In genomic region chr9:72365525-72366256, GRCh38 we compare ENCODE assay signal across 1 cellular context.
TF ChIP-seq lines count a peak whose summit lies in the region.

No MANE protein-coding gene starts in this region.

TF ChIP-seq in K562, 482 proteins besides CTCF, POLR2A, EP300 and RAD21 (continued from another document and continues in another):
- no peak for TF ChIP-seq UBTF (IDR thresholded peaks at IDR 0.05; ENCODE audit: borderline replicate concordance in 1 of 2, low read depth in 2 of 2, low read length in 2 of 2)
- TF ChIP-seq, protein P1, sequence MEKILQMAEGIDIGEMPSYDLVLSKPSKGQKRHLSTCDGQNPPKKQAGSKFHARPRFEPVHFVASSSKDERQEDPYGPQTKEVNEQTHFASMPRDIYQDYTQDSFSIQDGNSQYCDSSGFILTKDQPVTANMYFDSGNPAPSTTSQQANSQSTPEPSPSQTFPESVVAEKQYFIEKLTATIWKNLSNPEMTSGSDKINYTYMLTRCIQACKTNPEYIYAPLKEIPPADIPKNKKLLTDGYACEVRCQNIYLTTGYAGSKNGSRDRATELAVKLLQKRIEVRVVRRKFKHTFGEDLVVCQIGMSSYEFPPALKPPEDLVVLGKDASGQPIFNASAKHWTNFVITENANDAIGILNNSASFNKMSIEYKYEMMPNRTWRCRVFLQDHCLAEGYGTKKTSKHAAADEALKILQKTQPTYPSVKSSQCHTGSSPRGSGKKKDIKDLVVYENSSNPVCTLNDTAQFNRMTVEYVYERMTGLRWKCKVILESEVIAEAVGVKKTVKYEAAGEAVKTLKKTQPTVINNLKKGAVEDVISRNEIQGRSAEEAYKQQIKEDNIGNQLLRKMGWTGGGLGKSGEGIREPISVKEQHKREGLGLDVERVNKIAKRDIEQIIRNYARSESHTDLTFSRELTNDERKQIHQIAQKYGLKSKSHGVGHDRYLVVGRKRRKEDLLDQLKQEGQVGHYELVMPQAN (IDR thresholded peaks at IDR 0.05; ENCODE audit: borderline replicate concordance), result no peak
- no peak for TF ChIP-seq HDAC8 (tag; IDR thresholded peaks at IDR 0.05)
- TF ChIP-seq TRIM24 (IDR thresholded peaks at IDR 0.05), result no peak
- TF ChIP-seq, protein P2, sequence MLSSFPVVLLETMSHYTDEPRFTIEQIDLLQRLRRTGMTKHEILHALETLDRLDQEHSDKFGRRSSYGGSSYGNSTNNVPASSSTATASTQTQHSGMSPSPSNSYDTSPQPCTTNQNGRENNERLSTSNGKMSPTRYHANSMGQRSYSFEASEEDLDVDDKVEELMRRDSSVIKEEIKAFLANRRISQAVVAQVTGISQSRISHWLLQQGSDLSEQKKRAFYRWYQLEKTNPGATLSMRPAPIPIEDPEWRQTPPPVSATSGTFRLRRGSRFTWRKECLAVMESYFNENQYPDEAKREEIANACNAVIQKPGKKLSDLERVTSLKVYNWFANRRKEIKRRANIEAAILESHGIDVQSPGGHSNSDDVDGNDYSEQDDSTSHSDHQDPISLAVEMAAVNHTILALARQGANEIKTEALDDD (IDR thresholded peaks at IDR 0.05), result no peak
- no peak for TF ChIP-seq PHF21A (IDR thresholded peaks at IDR 0.05; ENCODE audit: borderline replicate concordance, low read depth)
- TF ChIP-seq ZBED1 (IDR thresholded peaks at IDR 0.05), result no peak
- TF ChIP-seq L3MBTL2 (IDR thresholded peaks at IDR 0.05), result peak; percentile 93
- TF ChIP-seq RBM34 (IDR thresholded peaks at IDR 0.05; ENCODE audit: borderline replicate concordance, insufficient read depth, low read length), result no peak
- TF ChIP-seq GATAD2B (IDR thresholded peaks at IDR 0.05; ENCODE audit: borderline replicate concordance), result no peak
- TF ChIP-seq TFE3 (CRISPR knock-in tag; IDR thresholded peaks at IDR 0.05), result no peak
- TF ChIP-seq CEBPG (CRISPR knock-in tag; IDR thresholded peaks at IDR 0.05), result no peak
- no peak for TF ChIP-seq CEBPG (tag; conservative IDR thresholded peaks at IDR 0.05 in 1 of 2, IDR thresholded peaks at IDR 0.05 in 1 of 2)
- TF ChIP-seq MYNN (IDR thresholded peaks at IDR 0.05), result no peak
- TF ChIP-seq MYNN (CRISPR knock-in tag; IDR thresholded peaks at IDR 0.05), result no peak
- no peak for TF ChIP-seq LCOR (CRISPR knock-in tag; IDR thresholded peaks at IDR 0.05)
- TF ChIP-seq ZNF232 (CRISPR knock-in tag; IDR thresholded peaks at IDR 0.05), result no peak
- TF ChIP-seq, protein P3, sequence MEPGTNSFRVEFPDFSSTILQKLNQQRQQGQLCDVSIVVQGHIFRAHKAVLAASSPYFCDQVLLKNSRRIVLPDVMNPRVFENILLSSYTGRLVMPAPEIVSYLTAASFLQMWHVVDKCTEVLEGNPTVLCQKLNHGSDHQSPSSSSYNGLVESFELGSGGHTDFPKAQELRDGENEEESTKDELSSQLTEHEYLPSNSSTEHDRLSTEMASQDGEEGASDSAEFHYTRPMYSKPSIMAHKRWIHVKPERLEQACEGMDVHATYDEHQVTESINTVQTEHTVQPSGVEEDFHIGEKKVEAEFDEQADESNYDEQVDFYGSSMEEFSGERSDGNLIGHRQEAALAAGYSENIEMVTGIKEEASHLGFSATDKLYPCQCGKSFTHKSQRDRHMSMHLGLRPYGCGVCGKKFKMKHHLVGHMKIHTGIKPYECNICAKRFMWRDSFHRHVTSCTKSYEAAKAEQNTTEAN (CRISPR knock-in tag; IDR thresholded peaks at IDR 0.05), result no peak
- no peak for TF ChIP-seq CBFA2T3 (IDR thresholded peaks at IDR 0.05)
- TF ChIP-seq SMARCA4 (IDR thresholded peaks at IDR 0.05), result no peak
- no peak for TF ChIP-seq JUN (IDR thresholded peaks at IDR 0.05; ENCODE audit: borderline replicate concordance, low read depth, low read length)
- TF ChIP-seq JUN (CRISPR knock-in tag; IDR thresholded peaks at IDR 0.05; ENCODE audit: borderline replicate concordance), result no peak
- TF ChIP-seq, protein P4, sequence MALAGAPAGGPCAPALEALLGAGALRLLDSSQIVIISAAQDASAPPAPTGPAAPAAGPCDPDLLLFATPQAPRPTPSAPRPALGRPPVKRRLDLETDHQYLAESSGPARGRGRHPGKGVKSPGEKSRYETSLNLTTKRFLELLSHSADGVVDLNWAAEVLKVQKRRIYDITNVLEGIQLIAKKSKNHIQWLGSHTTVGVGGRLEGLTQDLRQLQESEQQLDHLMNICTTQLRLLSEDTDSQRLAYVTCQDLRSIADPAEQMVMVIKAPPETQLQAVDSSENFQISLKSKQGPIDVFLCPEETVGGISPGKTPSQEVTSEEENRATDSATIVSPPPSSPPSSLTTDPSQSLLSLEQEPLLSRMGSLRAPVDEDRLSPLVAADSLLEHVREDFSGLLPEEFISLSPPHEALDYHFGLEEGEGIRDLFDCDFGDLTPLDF (CRISPR knock-in tag; IDR thresholded peaks at IDR 0.05), result no peak
- TF ChIP-seq ZC3H4 (CRISPR knock-in tag; IDR thresholded peaks at IDR 0.05; ENCODE audit: borderline replicate concordance), result peak; percentile 74; the same call in 1 of the 2 replicates
- TF ChIP-seq MAFG (tag; conservative IDR thresholded peaks at IDR 0.05), result no peak
- TF ChIP-seq CTCFL (IDR thresholded peaks at IDR 0.05; ENCODE audit: borderline replicate concordance, insufficient read depth, low read depth, low read length, poor library complexity, severe bottlenecking), result no peak
- no peak for TF ChIP-seq ZNF274 (IDR thresholded peaks at IDR 0.05; ENCODE audit: borderline replicate concordance, low read depth, low read length)
- TF ChIP-seq GTF2A2 (tag; IDR thresholded peaks at IDR 0.05), result no peak
- TF ChIP-seq TAL1 (IDR thresholded peaks at IDR 0.05), result no peak
- TF ChIP-seq CBFA2T2 (conservative IDR thresholded peaks at IDR 0.05), result no peak
- no peak for TF ChIP-seq SRF (CRISPR knock-in tag; IDR thresholded peaks at IDR 0.05)
- TF ChIP-seq POLR2AphosphoS2 (IDR thresholded peaks at IDR 0.05; ENCODE audit: low read length), result no peak
- TF ChIP-seq ZBTB26 (CRISPR knock-in tag; IDR thresholded peaks at IDR 0.05), result no peak
- TF ChIP-seq ZNF561 (CRISPR knock-in tag; conservative IDR thresholded peaks at IDR 0.05), result no peak
- no peak for TF ChIP-seq ZNF449 (CRISPR knock-in tag; IDR thresholded peaks at IDR 0.05)
- no peak for TF ChIP-seq JUNB (CRISPR knock-in tag; conservative IDR thresholded peaks at IDR 0.05)
- TF ChIP-seq, protein P5, sequence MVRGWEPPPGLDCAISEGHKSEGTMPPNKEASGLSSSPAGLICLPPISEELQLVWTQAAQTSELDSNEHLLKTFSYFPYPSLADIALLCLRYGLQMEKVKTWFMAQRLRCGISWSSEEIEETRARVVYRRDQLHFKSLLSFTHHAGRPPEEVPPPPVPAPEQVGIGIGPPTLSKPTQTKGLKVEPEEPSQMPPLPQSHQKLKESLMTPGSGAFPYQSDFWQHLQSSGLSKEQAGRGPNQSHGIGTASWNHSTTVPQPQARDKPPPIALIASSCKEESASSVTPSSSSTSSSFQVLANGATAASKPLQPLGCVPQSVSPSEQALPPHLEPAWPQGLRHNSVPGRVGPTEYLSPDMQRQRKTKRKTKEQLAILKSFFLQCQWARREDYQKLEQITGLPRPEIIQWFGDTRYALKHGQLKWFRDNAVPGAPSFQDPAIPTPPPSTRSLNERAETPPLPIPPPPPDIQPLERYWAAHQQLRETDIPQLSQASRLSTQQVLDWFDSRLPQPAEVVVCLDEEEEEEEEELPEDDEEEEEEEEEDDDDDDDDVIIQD (CRISPR knock-in tag; IDR thresholded peaks at IDR 0.05), result no peak
- TF ChIP-seq TBP (optimal IDR thresholded peaks at IDR 0.05; ENCODE audit: low read depth, low read length), result no peak
- TF ChIP-seq DMBX1 (CRISPR knock-in tag; IDR thresholded peaks at IDR 0.05; ENCODE audit: borderline replicate concordance), result 0 out of 2 replicates have a peak, but pooled peaks have one; percentile 17
- TF ChIP-seq, protein P6, sequence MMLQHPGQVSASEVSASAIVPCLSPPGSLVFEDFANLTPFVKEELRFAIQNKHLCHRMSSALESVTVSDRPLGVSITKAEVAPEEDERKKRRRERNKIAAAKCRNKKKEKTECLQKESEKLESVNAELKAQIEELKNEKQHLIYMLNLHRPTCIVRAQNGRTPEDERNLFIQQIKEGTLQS (IDR thresholded peaks at IDR 0.05), result no peak
- TF ChIP-seq, protein P6 (CRISPR knock-in tag; conservative IDR thresholded peaks at IDR 0.05), result no peak
- TF ChIP-seq MEF2D (tag; conservative IDR thresholded peaks at IDR 0.05; ENCODE audit: low read depth), result peak; percentile 87
- TF ChIP-seq MAX (CRISPR knock-in tag; IDR thresholded peaks at IDR 0.05), result peak; percentile 40; the same call in 1 of the 2 replicates
- no peak for TF ChIP-seq NEUROD1 (IDR thresholded peaks at IDR 0.05; ENCODE audit: borderline replicate concordance, low read depth, low read length, partially characterized antibody)
- no peak for TF ChIP-seq NCOR1 (IDR thresholded peaks at IDR 0.05)
- TF ChIP-seq ZC3H11A (IDR thresholded peaks at IDR 0.05; ENCODE audit: low read depth, low read length), result no peak
